In the genomic region with DNA sequence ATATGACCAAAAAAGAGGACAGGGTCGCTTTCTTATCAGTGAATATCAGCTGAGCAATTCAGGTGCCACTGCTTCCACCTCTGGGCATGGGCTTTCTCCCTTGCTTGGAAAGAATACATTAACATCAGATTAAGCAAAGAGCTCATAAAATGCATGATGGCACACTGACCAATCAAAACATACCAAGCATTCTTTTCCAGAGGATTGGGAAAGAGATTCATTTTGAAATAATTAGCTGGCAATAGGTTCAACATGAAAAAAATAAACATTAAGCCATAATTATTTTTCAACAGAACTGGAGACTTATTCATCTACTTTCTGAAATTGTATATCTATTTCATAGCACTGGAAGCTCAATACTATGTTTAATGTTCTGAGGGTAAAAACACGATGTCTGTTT, we compare ENCODE assay signal across 15 cellular contexts. TPM values are rescaled to one million over a fixed set of nuclear protein-coding genes. Genes with fewer than 3 reads are reported as not detected.
DNase-seq lines count a peak whose midpoint lies in the region; ATAC-seq and TF ChIP-seq lines count a peak whose summit lies in the region.
"Had no signal": no experiment of that assay in that cellular context is flagged by ENCODE, and none has a peak within 500 bp of the region (broad histone marks: within the 10 kb centered on the region; RNA-seq: fewer than 3 reads in every experiment).

No MANE protein-coding gene starts in this region.

- H3K4me3 ChIP-seq in AG04449 (ENCODE audit: low read depth, low read length) (no peak overlapping the region; the same call in 1 of the 2 replicates), cardiac fibroblast (replicated peaks in 1 of 2; ENCODE audit: low read depth in 2 of 2, low read length in 2 of 2) (no peak overlapping the region)
- H3K4me3 ChIP-seq: cardiac muscle cell had no signal

- no peak for ATAC-seq in activated T-cell treated with anti-CD3 and anti-CD28 coated beads, Interleukin-2, amount 50 U/mL, for 72 hours (replicated peaks in 1 of 2)
- ATAC-seq in HG02885 (IDR thresholded peaks at IDR 0.05; ENCODE audit: poor library complexity, unreplicated experiment) = no peak
- ATAC-seq in GM21367 (IDR thresholded peaks at IDR 0.05; ENCODE audit: unreplicated experiment) = no peak

- H3K4me1 Mint-ChIP-seq in activated T-cell treated with anti-CD3 and anti-CD28 coated beads, Interleukin-2, amount 50 U/mL, for 72 hours (ENCODE audit: low read depth) = peaks cover 13% of the 10 kb centered on the region

- H3K27ac Mint-ChIP-seq in activated T-cell treated with anti-CD3 and anti-CD28 coated beads, Interleukin-2, amount 50 U/mL, for 72 hours = no peak overlapping the region
- H3K27ac Mint-ChIP-seq: activated CD4-positive, alpha-beta memory T cell treated with anti-CD3 and anti-CD28 coated beads, Interleukin-2, amount 10 ng/mL, durations not matched to agents 7 days and 5 days; type B pancreatic cell had no signal

- CTCF ChIA-PET in AG04449 (lab: Yijun Ruan, JAX) = interaction anchor here (1.6 kb wide), 1 partner anchor 16 kb away, joined by 3 read pairs; no protein-coding TSS in a partner anchor

- POLR2A ChIA-PET in AG04449 (lab: Yijun Ruan, JAX) = interaction anchor here (0.7 to 1.4 kb wide), 6 partner anchors 20 to 203 kb away, joined by 3 to 7 read pairs (median 3); a partner anchor contains a TSS

- TF ChIP-seq CTCF in AG04449 (IDR thresholded peaks at IDR 0.05; ENCODE audit: insufficient read depth, low read length, missing control alignments) (no peak), cardiac fibroblast (IDR thresholded peaks at IDR 0.05; ENCODE audit: low read depth, low read length) (no peak)

- H3K27me3 Mint-ChIP-seq in activated T-cell treated with anti-CD3 and anti-CD28 coated beads, Interleukin-2, amount 50 U/mL, for 72 hours (ENCODE audit: low read depth) = no peaks in the 10 kb centered on the region
- H3K27me3 Mint-ChIP-seq: activated CD4-positive, alpha-beta memory T cell treated with anti-CD3 and anti-CD28 coated beads, Interleukin-2, amount 10 ng/mL, durations not matched to agents 7 days and 5 days; type B pancreatic cell had no signal

- H3K4me3 Mint-ChIP-seq in activated T-cell treated with anti-CD3 and anti-CD28 coated beads, Interleukin-2, amount 50 U/mL, for 72 hours = no peak overlapping the region
- H3K4me3 Mint-ChIP-seq: activated CD4-positive, alpha-beta memory T cell treated with anti-CD3 and anti-CD28 coated beads, Interleukin-2, amount 10 ng/mL, durations not matched to agents 7 days and 5 days; type B pancreatic cell had no signal

- DNase-seq in AG04449 (ENCODE audit: low read depth, low spot score) (peak; percentile 67), M059J (ENCODE audit: low read depth) (peak; percentile 82), cardiac fibroblast (ENCODE audit: low read depth in 2 of 2) (peak; percentile 79 to 86), kidney glomerular epithelial cell (lab: John Stamatoyannopoulos, UW) (peak; percentile 90), retina (no peak)
- DNase-seq in activated T-cell treated with anti-CD3 and anti-CD28 coated beads, Interleukin-2, amount 50 U/mL, for 72 hours = no peak
- DNase-seq: activated CD4-positive, alpha-beta memory T cell treated with anti-CD3 and anti-CD28 coated beads, Interleukin-2, amount 10 ng/mL, durations not matched to agents 7 days and 5 days; DMS153; mesendoderm; NCI-H2029; posterior cingulate gyrus had no signal

- H3K36me3 Mint-ChIP-seq in activated T-cell treated with anti-CD3 and anti-CD28 coated beads, Interleukin-2, amount 50 U/mL, for 72 hours (ENCODE audit: insufficient read depth in 2 of 2) = no peaks in the 10 kb centered on the region
- H3K36me3 Mint-ChIP-seq: type B pancreatic cell had no signal

- peaks cover 3 to 6% of the 10 kb centered on the region in 2 donors for H3K9me3 Mint-ChIP-seq in activated T-cell treated with anti-CD3 and anti-CD28 coated beads, Interleukin-2, amount 50 U/mL, for 72 hours
- H3K9me3 Mint-ChIP-seq: activated CD4-positive, alpha-beta memory T cell treated with anti-CD3 and anti-CD28 coated beads, Interleukin-2, amount 10 ng/mL, durations not matched to agents 7 days and 5 days had no signal

RNA-seq across cellular contexts. Expression of a gene that starts 53.1 kb away (rescaled TPM):
- 41.7 and 42.2 TPM in 2 replicates for total RNA-seq in M059J (2014; rRNA removed; shearing (Covaris generic))
- total RNA-seq in activated T-cell treated with anti-CD3 and anti-CD28 coated beads, Interleukin-2, amount 50 U/mL, for 72 hours = 10 to 100 TPM; 72.4 to 89.8 TPM

Comparison
In these comparisons a context has a peak if more than half of its experiments do, and no peak if none do; other contexts are left out.
1. DNase-seq: peak in AG04449 (single experiment), M059J (single experiment), cardiac fibroblast (2 of 2) and kidney glomerular epithelial cell (single experiment); none in activated T-cell treated with anti-CD3 and anti-CD28 coated beads, Interleukin-2, amount 50 U/mL, for 72 hours (0 of 2) and retina (single experiment).